Comparison of ENCODE assay signal across 15 cellular contexts in genomic region chr16:49739381-49739780, GRCh38.
DNase-seq lines count a peak whose midpoint lies in the region; TF ChIP-seq lines count a peak whose summit lies in the region.
"Had no signal": no experiment of that assay in that cellular context is flagged by ENCODE, and none has a peak within 500 bp of the region (broad histone marks: within the 10 kb centered on the region; RNA-seq: fewer than 3 reads in every experiment).

No MANE protein-coding gene starts in this region.

- no peaks in the 10 kb centered on the region for H4K20me1 ChIP-seq in MM.1S (ENCODE audit: insufficient read depth, low read length)
- H4K20me1 ChIP-seq in GM23248 (ENCODE audit: insufficient read depth): no peaks in the 10 kb centered on the region
- H4K20me1 ChIP-seq in Karpas-422 (ENCODE audit: insufficient read depth, low read depth, low read length): no peaks in the 10 kb centered on the region

- H3K36me3 ChIP-seq in Caco-2 (ENCODE audit: control insufficient read depth, insufficient read depth, low read length) (no peaks in the 10 kb centered on the region), MM.1S (replicated peaks; ENCODE audit: insufficient read depth, low read length) (no peaks in the 10 kb centered on the region), GM23248 (ENCODE audit: low read depth) (no peaks in the 10 kb centered on the region), Karpas-422 (ENCODE audit: insufficient read depth, low read length) (no peaks in the 10 kb centered on the region)

- TF ChIP-seq CTCF in Caco-2 (IDR thresholded peaks at IDR 0.05; ENCODE audit: insufficient read depth in 1 of 2, low read depth in 1 of 2, low read length in 1 of 2, severe bottlenecking in 1 of 2, unreplicated experiment in 1 of 2) (peak; percentile 41 to 61), MM.1S (IDR thresholded peaks at IDR 0.05; ENCODE audit: low read length) (peak; percentile 18; the same call in 1 of the 2 replicates), endothelial cell (IDR thresholded peaks at IDR 0.05; ENCODE audit: unreplicated experiment) (peak; percentile 51)

- H3K9me3 ChIP-seq in Caco-2: no peaks in the 10 kb centered on the region
- no peaks in the 10 kb centered on the region for H3K9me3 ChIP-seq in MM.1S (replicated peaks; ENCODE audit: insufficient read depth, low read length)
- H3K9me3 ChIP-seq in GM23248 (ENCODE audit: low read depth): no peaks in the 10 kb centered on the region
- no peaks in the 10 kb centered on the region for H3K9me3 ChIP-seq in Karpas-422 (ENCODE audit: low read length)

- POLR2A ChIA-PET in Caco-2 (lab: Charles Lee): no interaction called here

- WGBS in GM23248 (ENCODE audit: low coverage in 1 of 2, low lambda C conversion rate in 2 of 2, missing lambda C conversion rate in 2 of 2), 2 experiments: 48 to 49% methylated on average over 9 of the region's 9 CpGs

- no TSS peak for BruUV-seq in Caco-2 (replicated peaks; lab: Mats Ljungman, UMichigan)

- no peak overlapping the region for H3K4me2 ChIP-seq in MM.1S (ENCODE audit: low read depth, low read length)
- no peak overlapping the region for H3K4me2 ChIP-seq in GM23248 (ENCODE audit: unreplicated experiment)
- no peak overlapping the region for H3K4me2 ChIP-seq in Karpas-422 (ENCODE audit: low read depth, low read length, poor library complexity, severe bottlenecking)

- H3K4me3 Mint-ChIP-seq in Caco-2 (ENCODE audit: unreplicated experiment) (no peak overlapping the region), endothelial cell (ENCODE audit: unreplicated experiment) (no peak overlapping the region)
- H3K4me3 Mint-ChIP-seq: CD14-positive monocyte, IgD-negative memory B cell had no signal

- in situ Hi-C loops in GM23248 (cut with MboI): no loop called here

- H3K27ac ChIP-seq in MM.1S (ENCODE audit: low read length) (no peak overlapping the region), substantia nigra (ENCODE audit: low read depth, low read length, poor library complexity, severe bottlenecking) (no peak overlapping the region), GM23248 (no peak overlapping the region), Karpas-422 (ENCODE audit: low read length) (no peak overlapping the region)

- H3K4me1 ChIP-seq in Caco-2: no peaks in the 10 kb centered on the region
- no peaks in the 10 kb centered on the region for H3K4me1 ChIP-seq in MM.1S (ENCODE audit: low read length)
- no peaks in the 10 kb centered on the region for H3K4me1 ChIP-seq in GM23248 (ENCODE audit: insufficient read depth)
- no peaks in the 10 kb centered on the region for H3K4me1 ChIP-seq in Karpas-422 (ENCODE audit: low read length)

- H3K4me1 Mint-ChIP-seq in Caco-2 (ENCODE audit: low read depth, unreplicated experiment) (no peaks in the 10 kb centered on the region), endothelial cell (ENCODE audit: unreplicated experiment) (no peaks in the 10 kb centered on the region)
- H3K4me1 Mint-ChIP-seq: CD14-positive monocyte, IgD-negative memory B cell had no signal

- no peaks in the 10 kb centered on the region for H3K79me2 ChIP-seq in MM.1S (ENCODE audit: low read length)
- no peaks in the 10 kb centered on the region for H3K79me2 ChIP-seq in GM23248 (ENCODE audit: insufficient read depth)
- H3K79me2 ChIP-seq in Karpas-422 (ENCODE audit: low read length): no peaks in the 10 kb centered on the region

- H3K9ac ChIP-seq in MM.1S (ENCODE audit: low read length): no peak overlapping the region
- no peak overlapping the region for H3K9ac ChIP-seq in GM23248
- H3K9ac ChIP-seq in Karpas-422 (ENCODE audit: low read length): no peak overlapping the region

- no peak overlapping the region for H3K4me3 ChIP-seq in Caco-2 (ENCODE audit: low read depth, low read length)
- no peak overlapping the region for H3K4me3 ChIP-seq in MM.1S (ENCODE audit: low read length)
- H3K4me3 ChIP-seq in GM23248: no peak overlapping the region
- H3K4me3 ChIP-seq in Karpas-422 (ENCODE audit: low read length): no peak overlapping the region

- no peaks in the 10 kb centered on the region for H3K36me3 Mint-ChIP-seq in Caco-2 (ENCODE audit: insufficient read depth, unreplicated experiment)
- H3K36me3 Mint-ChIP-seq in endothelial cell (ENCODE audit: low read depth, unreplicated experiment): peaks cover 3% of the 10 kb centered on the region
- H3K36me3 Mint-ChIP-seq: CD14-positive monocyte, IgD-negative memory B cell had no signal

- DNase-seq in 8988T: peak; percentile 55
- peak in 1 of 2 experiments; percentile 38 for DNase-seq in Caco-2
- no peak for DNase-seq in MM.1S
- DNase-seq in endothelial cell (ENCODE audit: low spot score): peak; percentile 31
- DNase-seq in substantia nigra (lab: John Stamatoyannopoulos, UW): no peak
- no peak for DNase-seq in GM23248
- no peak for DNase-seq in Karpas-422
- DNase-seq in hippocampal formation (lab: John Stamatoyannopoulos, UW): no peak
- DNase-seq: activated effector memory CD4-positive, alpha-beta T cell treated with Interleukin-2 at 50 U/mL for 16 hours; aorta; mammary epithelial cell; stimulated activated CD8-positive, alpha-beta memory T cell treated with anti-CD3 and anti-CD28 coated beads, Interleukin-4, amount 100 ng/mL, for 48 hours had no signal

- H2AFZ ChIP-seq in MM.1S (ENCODE audit: low read length): no peak overlapping the region
- no peak overlapping the region for H2AFZ ChIP-seq in GM23248
- no peak overlapping the region for H2AFZ ChIP-seq in Karpas-422 (ENCODE audit: low read length)

- CTCF ChIA-PET in Caco-2 (lab: Charles Lee): interaction anchor here (0.7 to 0.9 kb wide), 6 partner anchors 8 to 1955 kb away, joined by 3 to 6 read pairs (median 5); no protein-coding TSS in a partner anchor

- H3F3A ChIP-seq in MM.1S (ENCODE audit: insufficient read depth, low read length) (no peaks in the 10 kb centered on the region), GM23248 (ENCODE audit: insufficient read depth) (no peaks in the 10 kb centered on the region)

- H3K27me3 Mint-ChIP-seq in Caco-2 (ENCODE audit: insufficient read depth, unreplicated experiment): peaks cover 12% of the 10 kb centered on the region
- peaks cover 13% of the 10 kb centered on the region for H3K27me3 Mint-ChIP-seq in endothelial cell (ENCODE audit: unreplicated experiment)
- H3K27me3 Mint-ChIP-seq: IgD-negative memory B cell had no signal

- H3K27ac Mint-ChIP-seq in Caco-2 (ENCODE audit: unreplicated experiment) (no peak overlapping the region), endothelial cell (ENCODE audit: unreplicated experiment) (no peak overlapping the region)
- H3K27ac Mint-ChIP-seq: IgD-negative memory B cell had no signal

- H3K9me3 Mint-ChIP-seq in Caco-2 (ENCODE audit: unreplicated experiment): no peaks in the 10 kb centered on the region
- no peaks in the 10 kb centered on the region for H3K9me3 Mint-ChIP-seq in endothelial cell (ENCODE audit: unreplicated experiment)
- H3K9me3 Mint-ChIP-seq: CD14-positive monocyte, nephron had no signal

- H3K9me2 ChIP-seq in MM.1S (replicated peaks; ENCODE audit: insufficient read depth, low read length) (no peaks in the 10 kb centered on the region), GM23248 (ENCODE audit: insufficient read depth) (no peaks in the 10 kb centered on the region), Karpas-422 (replicated peaks; ENCODE audit: insufficient read depth, low read length) (no peaks in the 10 kb centered on the region)

- intact Hi-C loops in Caco-2 (cut with micrococcal nuclease; ENCODE audit: unreplicated experiment): no loop called here

- H3K27me3 ChIP-seq in Caco-2 (replicated peaks; ENCODE audit: control insufficient read depth, insufficient read depth, low read length) (no peaks in the 10 kb centered on the region), MM.1S (replicated peaks; ENCODE audit: insufficient read depth, low read length) (peaks cover 56% of the 10 kb centered on the region), GM23248 (replicated peaks; ENCODE audit: insufficient read depth) (no peaks in the 10 kb centered on the region), Karpas-422 (ENCODE audit: low read length) (no peaks in the 10 kb centered on the region)

Comparison
In these comparisons a context has a peak if more than half of its experiments do, and no peak if none do; other contexts are left out.
1. DNase-seq: peak in 8988T (single experiment) and endothelial cell (single experiment); none in MM.1S (single experiment), substantia nigra (0 of 49), GM23248 (single experiment), Karpas-422 (single experiment) and hippocampal formation (0 of 2).
2. Peak in every context shown above with its lines, with median percentiles within 50 percentile points of each other: CTCF ChIP-seq.